In the genomic region with DNA sequence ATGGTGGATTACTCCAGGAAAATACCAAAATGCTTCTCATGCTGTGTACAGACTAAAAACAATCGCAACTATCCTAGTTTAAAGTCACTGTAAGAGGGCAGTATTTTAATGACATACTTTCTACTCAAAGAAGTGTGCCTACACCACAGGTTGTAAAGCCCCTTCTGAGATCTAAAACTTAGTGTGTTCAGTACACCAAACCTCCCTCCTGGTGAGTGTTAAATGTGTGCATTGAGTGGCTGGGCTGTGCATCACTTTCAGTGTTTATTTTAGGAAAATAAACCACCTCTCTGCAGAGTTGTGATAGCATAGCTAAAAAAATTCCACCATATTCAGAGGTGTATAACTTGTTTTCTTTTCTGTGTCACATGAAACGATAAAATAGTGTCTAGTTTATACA, we compare ENCODE assay signal across 23 cellular contexts.
"Had no signal": no experiment of that assay in that cellular context is flagged by ENCODE, and none has a peak within 500 bp of the region (broad histone marks: within the 10 kb centered on the region; RNA-seq: fewer than 3 reads in every experiment).

No MANE protein-coding gene starts in this region.

- H3K36me3 ChIP-seq: heart left ventricle, right lobe of liver, spleen, tibial nerve, upper lobe of right lung, vagina had no signal

- ATAC-seq: foreskin keratinocyte; heart left ventricle; psoas muscle; right lobe of liver; stimulated activated memory B cell treated with anti-CD40 and anti-IgM and Interleukin-4, amounts not matched to agents 10 μg/mL and 1 μg/mL and 100 μg/mL, for 72 hours; upper lobe of right lung had no signal

- H3K9me3 Mint-ChIP-seq: endodermal cell; naive B cell; nephron progenitor cell; stimulated activated memory B cell treated with anti-CD40 and anti-IgM and Interleukin-4, amounts not matched to agents 10 μg/mL and 1 μg/mL and 100 μg/mL, for 72 hours; stimulated activated naive CD8-positive, alpha-beta T cell treated with anti-CD3 and anti-CD28 coated beads, Interleukin-15, Interleukin-2, amounts not matched to agents 100 ng/mL and 50 ng/mL, for 24 hours had no signal

- H3K4me3 ChIP-seq: heart left ventricle, psoas muscle, right lobe of liver, spleen, tibial nerve, upper lobe of right lung, vagina had no signal

- H3K27ac Mint-ChIP-seq: endodermal cell; naive B cell; nephron progenitor cell; stimulated activated memory B cell treated with anti-CD40 and anti-IgM and Interleukin-4, amounts not matched to agents 10 μg/mL and 1 μg/mL and 100 μg/mL, for 72 hours; stimulated activated naive CD8-positive, alpha-beta T cell treated with anti-CD3 and anti-CD28 coated beads, Interleukin-15, Interleukin-2, amounts not matched to agents 100 ng/mL and 50 ng/mL, for 24 hours had no signal

- H3K27ac ChIP-seq: foreskin keratinocyte, heart left ventricle, parathyroid adenoma, psoas muscle, right lobe of liver, spleen, tibial nerve, upper lobe of right lung, vagina had no signal

- H3K9me3 ChIP-seq: heart left ventricle, psoas muscle, right lobe of liver, spleen, tibial nerve, upper lobe of right lung, vagina had no signal

- DNase-seq: effector CD4-positive, alpha-beta T cell; endodermal cell; erythroblast; foreskin keratinocyte; heart left ventricle; hippocampal formation; kidney glomerular epithelial cell; mesendoderm; naive B cell; nephron progenitor cell; psoas muscle; retina; right lobe of liver; spleen; stimulated activated CD4-positive, alpha-beta T cell treated with anti-CD3 and anti-CD28 coated beads, Interleukin-15, amount 100 ng/mL, for 24 hours; stimulated activated CD4-positive, alpha-beta T cell treated with anti-CD3 and anti-CD28 coated beads, Interleukin-1b, Interleukin-23, amount 100 ng/mL, for 48 hours; stimulated activated CD4-positive, alpha-beta T cell treated with anti-CD3 and anti-CD28 coated beads, Interleukin-4, amount 100 ng/mL, for 24 hours; upper lobe of right lung had no signal

- H3K27me3 Mint-ChIP-seq: naive B cell; stimulated activated memory B cell treated with anti-CD40 and anti-IgM and Interleukin-4, amounts not matched to agents 10 μg/mL and 1 μg/mL and 100 μg/mL, for 72 hours; stimulated activated naive CD8-positive, alpha-beta T cell treated with anti-CD3 and anti-CD28 coated beads, Interleukin-15, Interleukin-2, amounts not matched to agents 100 ng/mL and 50 ng/mL, for 24 hours had no signal

- H3K4me3 Mint-ChIP-seq: endodermal cell; naive B cell; nephron progenitor cell; stimulated activated memory B cell treated with anti-CD40 and anti-IgM and Interleukin-4, amounts not matched to agents 10 μg/mL and 1 μg/mL and 100 μg/mL, for 72 hours; stimulated activated naive CD8-positive, alpha-beta T cell treated with anti-CD3 and anti-CD28 coated beads, Interleukin-15, Interleukin-2, amounts not matched to agents 100 ng/mL and 50 ng/mL, for 24 hours had no signal

- H3K36me3 Mint-ChIP-seq: naive B cell; stimulated activated memory B cell treated with anti-CD40 and anti-IgM and Interleukin-4, amounts not matched to agents 10 μg/mL and 1 μg/mL and 100 μg/mL, for 72 hours had no signal

- H3K4me1 ChIP-seq: foreskin keratinocyte, heart left ventricle, parathyroid adenoma, psoas muscle, right lobe of liver, spleen, tibial nerve, upper lobe of right lung, vagina had no signal

- H3K4me1 Mint-ChIP-seq: naive B cell; stimulated activated memory B cell treated with anti-CD40 and anti-IgM and Interleukin-4, amounts not matched to agents 10 μg/mL and 1 μg/mL and 100 μg/mL, for 72 hours had no signal
